ENCODE assay signal across 33 cellular contexts in genomic region chr7:33619264-33619663, GRCh38.
"Had no signal": no experiment of that assay in that cellular context is flagged by ENCODE, and none has a peak within 500 bp of the region (broad histone marks: within the 10 kb centered on the region; RNA-seq: fewer than 3 reads in every experiment).

No MANE protein-coding gene starts in this region.

- H3K27ac ChIP-seq: adrenal gland, ascending aorta, body of pancreas, brain microvascular endothelial cell, breast epithelium, cardiac muscle cell had no signal

- H3K27me3 ChIP-seq: adrenal gland, ascending aorta, body of pancreas, brain microvascular endothelial cell, breast epithelium, cardiac muscle cell had no signal

- H3K36me3 ChIP-seq: adrenal gland, ascending aorta, brain microvascular endothelial cell, breast epithelium, cardiac muscle cell had no signal

- FAIRE-seq: astrocyte had no signal

- H3K9me3 ChIP-seq: body of pancreas, breast epithelium had no signal

- DNase-seq: activated effector memory CD4-positive, alpha-beta T cell treated with anti-CD3 and anti-CD28 coated beads, Interleukin-2, amount 50 U/mL, for 16 hours; activated effector memory CD4-positive, alpha-beta T cell treated with Interleukin-2 at 50 U/mL for 16 hours; activated gamma-delta T cell; activated gamma-delta T cell treated with Interleukin-2 at 50 U/mL for 16 hours; activated naive CD4-positive, alpha-beta T cell; activated naive CD4-positive, alpha-beta T cell treated with anti-CD3 and anti-CD28 coated beads for 36 hours; activated naive CD4-positive, alpha-beta T cell treated with anti-CD3 and anti-CD28 coated beads, Interleukin-2, amount 10 ng/mL, durations not matched to agents 7 days and 5 days; activated naive CD4-positive, alpha-beta T cell treated with anti-CD3 and anti-CD28 coated beads, Interleukin-2, amount 50 U/mL, for 16 hours; activated naive CD4-positive, alpha-beta T cell treated with Interleukin-2 at 50 U/mL for 16 hours; activated naive CD8-positive, alpha-beta T cell treated with anti-CD3 and anti-CD28 coated beads for 36 hours; activated naive CD8-positive, alpha-beta T cell treated with anti-CD3 and anti-CD28 coated beads, Interleukin-2, amount 10 ng/mL, durations not matched to agents 7 days and 5 days; activated naive CD8-positive, alpha-beta T cell treated with anti-CD3 and anti-CD28 coated beads, Interleukin-2, amount 50 U/mL, for 24 hours; activated T-cell treated with anti-CD3 and anti-CD28 coated beads, Interleukin-2, amount 50 U/mL, for 1 hour; activated T-cell treated with anti-CD3 and anti-CD28 coated beads, Interleukin-2, amount 50 U/mL, for 24 hours; activated T-cell treated with anti-CD3 and anti-CD28 coated beads, Interleukin-2, amount 50 U/mL, for 4 hours; activated T-cell treated with anti-CD3 and anti-CD28 coated beads, Interleukin-2, amount 50 U/mL, for 48 hours; activated T-cell treated with anti-CD3 and anti-CD28 coated beads, Interleukin-2, amount 50 U/mL, for 72 hours; adrenal gland; amniotic stem cell; amygdala; anterior cingulate cortex; aorta; body of pancreas; brain microvascular endothelial cell; caudate nucleus; central memory CD4-positive, alpha-beta T cell; cerebellar nuclear complex had no signal

- H3K4me3 ChIP-seq: adrenal gland, ascending aorta, body of pancreas, breast epithelium, cardiac muscle cell had no signal

- H3K4me1 ChIP-seq: adrenal gland, ascending aorta, body of pancreas, breast epithelium had no signal

- ATAC-seq: activated naive CD4-positive, alpha-beta T cell treated with anti-CD3 and anti-CD28 coated beads, Interleukin-2, amount 50 U/mL, for 72 hours; activated naive CD8-positive, alpha-beta T cell treated with anti-CD3 and anti-CD28 coated beads, Interleukin-2, amount 50 U/mL, for 24 hours; activated T-cell treated with anti-CD3 and anti-CD28 coated beads, Interleukin-2, amount 50 U/mL, for 4 hours; activated T-cell treated with anti-CD3 and anti-CD28 coated beads, Interleukin-2, amount 50 U/mL, for 72 hours; activated T-helper 17 cell treated with anti-CD3 and anti-CD28 coated beads, Interleukin-2, amount 50 U/mL, for 72 hours; body of pancreas had no signal
